Comparison of ENCODE assay signal across 33 cellular contexts in the genomic region with DNA sequence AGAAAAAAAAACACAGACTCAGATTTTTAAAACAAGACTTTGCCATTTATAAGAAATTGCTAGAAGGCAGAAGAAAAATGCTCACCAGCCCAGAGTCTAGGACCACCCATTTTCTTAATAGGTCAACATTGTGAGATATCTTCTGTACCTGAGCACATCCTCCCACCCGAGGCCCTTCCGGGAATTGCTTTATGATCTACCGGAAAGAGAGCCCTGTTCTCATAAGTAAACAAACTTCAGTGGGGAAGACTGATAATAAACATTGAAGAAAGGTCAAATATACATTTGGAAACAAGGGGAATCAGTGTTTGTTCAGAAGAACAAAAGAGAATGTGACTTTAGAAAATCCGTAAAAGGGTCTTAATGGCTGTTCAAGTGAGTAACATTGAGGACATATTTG. TPM values are rescaled to one million over a fixed set of nuclear protein-coding genes. Genes with fewer than 3 reads are reported as not detected.
DNase-seq lines count a peak whose midpoint lies in the region; ATAC-seq and TF ChIP-seq lines count a peak whose summit lies in the region.
"Had no signal": no experiment of that assay in that cellular context is flagged by ENCODE, and none has a peak within 500 bp of the region (broad histone marks: within the 10 kb centered on the region; RNA-seq: fewer than 3 reads in every experiment).

No MANE protein-coding gene starts in this region.

- no peak for ATAC-seq in GM19023 (IDR thresholded peaks at IDR 0.05; ENCODE audit: unreplicated experiment)
- ATAC-seq: activated CD8-positive, alpha-beta T cell treated with anti-CD3 and anti-CD28 coated beads for 36 hours; foreskin keratinocyte; Panc1; psoas muscle had no signal

- H3K27me3 ChIP-seq in colonic mucosa: no peaks in the 10 kb centered on the region
- H3K27me3 ChIP-seq: adrenal gland, esophagus squamous epithelium, foreskin keratinocyte, sigmoid colon had no signal

- peak overlapping the region; percentile 76 for H3K27ac ChIP-seq in colonic mucosa
- H3K27ac ChIP-seq: adrenal gland, esophagus squamous epithelium, foreskin keratinocyte, psoas muscle had no signal

- DNase-seq in NCI-H146 (lab: John Stamatoyannopoulos, UW) (peak; percentile 11), NCI-H146 treated with DMSO at 0.1 percent for 48 hours (lab: John Stamatoyannopoulos, UW; ENCODE audit: unreplicated experiment) (no peak), NCI-H748 (lab: John Stamatoyannopoulos, UW; ENCODE audit: unreplicated experiment) (peak; percentile 91), colonic mucosa (peak; percentile 49), nucleus accumbens (lab: John Stamatoyannopoulos, UW) (no peak), cerebellar nuclear complex (lab: John Stamatoyannopoulos, UW) (no peak)
- DNase-seq in stimulated activated CD4-positive, alpha-beta T cell treated with anti-CD3 and anti-CD28 coated beads, Interleukin-12 subunit alpha, Interleukin-12 subunit beta, amount 100 ng/mL, for 4 hours: no peak
- DNase-seq: 8988T; activated CD8-positive, alpha-beta memory T cell treated with anti-CD3 and anti-CD28 coated beads, Interleukin-2, amount 50 U/mL, for 48 hours; activated CD8-positive, alpha-beta T cell treated with anti-CD3 and anti-CD28 coated beads for 36 hours; activated naive CD4-positive, alpha-beta T cell treated with anti-CD3 and anti-CD28 coated beads, Interleukin-2, amount 10 ng/mL, durations not matched to agents 7 days and 5 days; adrenal gland; Calu3; esophagus squamous epithelium; foreskin keratinocyte; head of caudate nucleus; islet precursor cell; KG1; naive B cell; NCI-H2107; NCI-H524 treated with DMSO at 0.1 percent for 48 hours; psoas muscle; Right ventricle myocardium superior; sigmoid colon; stimulated activated CD4-positive, alpha-beta T cell treated with anti-CD3 and anti-CD28 coated beads, Interleukin-4, amount 100 ng/mL, for 24 hours; T-helper 2 cell; trophoblast cell had no signal

- H3K4me1 ChIP-seq in colonic mucosa: peaks cover 8% of the 10 kb centered on the region
- H3K4me1 ChIP-seq: adrenal gland, esophagus squamous epithelium, foreskin keratinocyte, psoas muscle had no signal

- H3K36me3 ChIP-seq in colonic mucosa: no peaks in the 10 kb centered on the region
- H3K36me3 ChIP-seq: adrenal gland, esophagus squamous epithelium, sigmoid colon had no signal

- intact Hi-C loops in colonic mucosa (cut with DNase I): no loop called here

- no peak for TF ChIP-seq CTCF in colonic mucosa (IDR thresholded peaks at IDR 0.05)

- no peaks in the 10 kb centered on the region for H3K9me3 ChIP-seq in colonic mucosa
- H3K9me3 ChIP-seq: adrenal gland, esophagus squamous epithelium, psoas muscle, sigmoid colon had no signal

- H3K4me3 ChIP-seq in colonic mucosa: no peak overlapping the region
- H3K4me3 ChIP-seq: adrenal gland, esophagus squamous epithelium, psoas muscle, sigmoid colon had no signal

- H3K9ac ChIP-seq in colonic mucosa (ENCODE audit: low read depth in 2 of 2, low read length in 2 of 2): no peak overlapping the region

RNA-seq across cellular contexts. Expression of a gene that starts 44.4 kb away (rescaled TPM):
- total RNA-seq in colonic mucosa: not detected
- total RNA-seq: activated CD8-positive, alpha-beta T cell treated with anti-CD3 and anti-CD28 coated beads for 36 hours; adrenal gland; Calu3; esophagus squamous epithelium; foreskin keratinocyte; H1; liver; MCF 10A; psoas muscle; Right ventricle myocardium superior; sigmoid colon; subcutaneous adipose tissue had no signal

Comparison
In these comparisons a context has a peak if more than half of its experiments do, and no peak if none do; other contexts are left out.
1. DNase-seq: peak in NCI-H146 (single experiment), NCI-H748 (single experiment) and colonic mucosa (single experiment); none in NCI-H146 treated with DMSO at 0.1 percent for 48 hours (single experiment), nucleus accumbens (0 of 56), cerebellar nuclear complex (0 of 2) and stimulated activated CD4-positive, alpha-beta T cell treated with anti-CD3 and anti-CD28 coated beads, Interleukin-12 subunit alpha, Interleukin-12 subunit beta, amount 100 ng/mL, for 4 hours (single experiment).